In the genomic region with DNA sequence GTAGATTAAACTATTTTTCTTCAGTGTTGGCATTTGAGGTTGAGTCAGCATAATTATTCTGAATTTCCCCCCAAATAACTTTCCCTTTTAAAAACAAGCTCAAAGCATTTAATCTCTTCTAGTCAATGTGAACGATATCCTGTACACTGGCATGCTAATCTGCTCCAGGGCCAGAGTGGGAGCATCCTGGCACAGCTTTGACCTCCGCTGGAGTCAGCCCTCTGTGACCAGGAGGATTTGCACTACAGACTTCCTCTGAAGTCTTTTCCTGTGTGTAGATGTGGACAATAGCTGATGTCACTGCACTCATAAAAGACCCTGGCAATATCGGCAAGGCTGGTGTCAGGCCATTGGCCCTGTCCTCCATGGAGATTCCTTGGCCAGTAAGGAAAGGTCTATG, we compare ENCODE assay signal across 24 cellular contexts.
"Had no signal": no experiment of that assay in that cellular context is flagged by ENCODE, and none has a peak within 500 bp of the region (broad histone marks: within the 10 kb centered on the region; RNA-seq: fewer than 3 reads in every experiment).

No MANE protein-coding gene starts in this region.

- H3K36me3 ChIP-seq: heart left ventricle, left lung, pancreas, tibial nerve, upper lobe of left lung, vagina had no signal

- H3K27ac Mint-ChIP-seq: immature natural killer cell; naive thymus-derived CD8-positive, alpha-beta T cell; nephron progenitor cell; stimulated activated memory B cell treated with anti-CD40 and anti-IgM and Interleukin-4, amounts not matched to agents 10 μg/mL and 1 μg/mL and 100 μg/mL, for 72 hours; stimulated activated naive CD8-positive, alpha-beta T cell treated with anti-CD3 and anti-CD28 coated beads, Interleukin-15, amount 100 ng/mL, for 72 hours had no signal

- H3K36me3 Mint-ChIP-seq: immature natural killer cell; naive thymus-derived CD8-positive, alpha-beta T cell; stimulated activated memory B cell treated with anti-CD40 and anti-IgM and Interleukin-4, amounts not matched to agents 10 μg/mL and 1 μg/mL and 100 μg/mL, for 72 hours had no signal

- H3K27me3 Mint-ChIP-seq: naive thymus-derived CD8-positive, alpha-beta T cell; stimulated activated memory B cell treated with anti-CD40 and anti-IgM and Interleukin-4, amounts not matched to agents 10 μg/mL and 1 μg/mL and 100 μg/mL, for 72 hours; stimulated activated naive CD8-positive, alpha-beta T cell treated with anti-CD3 and anti-CD28 coated beads, Interleukin-15, amount 100 ng/mL, for 72 hours had no signal

- H3K4me1 Mint-ChIP-seq: immature natural killer cell; naive thymus-derived CD8-positive, alpha-beta T cell; nephron progenitor cell; stimulated activated memory B cell treated with anti-CD40 and anti-IgM and Interleukin-4, amounts not matched to agents 10 μg/mL and 1 μg/mL and 100 μg/mL, for 72 hours; stimulated activated naive CD8-positive, alpha-beta T cell treated with anti-CD3 and anti-CD28 coated beads, Interleukin-15, amount 100 ng/mL, for 72 hours had no signal

- H3K4me1 ChIP-seq: heart left ventricle, left lung, pancreas, psoas muscle, tibial nerve, upper lobe of left lung, vagina had no signal

- ATAC-seq: heart left ventricle; left colon; left lung; naive thymus-derived CD8-positive, alpha-beta T cell; pancreas; psoas muscle; right cardiac atrium; sciatic nerve; stimulated activated memory B cell treated with anti-CD40 and anti-IgM and Interleukin-4, amounts not matched to agents 10 μg/mL and 1 μg/mL and 100 μg/mL, for 72 hours; stimulated activated naive CD8-positive, alpha-beta T cell treated with anti-CD3 and anti-CD28 coated beads, Interleukin-15, amount 100 ng/mL, for 72 hours had no signal

- H3K9me3 Mint-ChIP-seq: nephron progenitor cell; stimulated activated memory B cell treated with anti-CD40 and anti-IgM and Interleukin-4, amounts not matched to agents 10 μg/mL and 1 μg/mL and 100 μg/mL, for 72 hours had no signal

- H3K4me3 Mint-ChIP-seq: immature natural killer cell; naive thymus-derived CD8-positive, alpha-beta T cell; nephron progenitor cell; stimulated activated memory B cell treated with anti-CD40 and anti-IgM and Interleukin-4, amounts not matched to agents 10 μg/mL and 1 μg/mL and 100 μg/mL, for 72 hours; stimulated activated naive CD8-positive, alpha-beta T cell treated with anti-CD3 and anti-CD28 coated beads, Interleukin-15, amount 100 ng/mL, for 72 hours had no signal

- H3K27me3 ChIP-seq: heart left ventricle, left lung, pancreas, tibial nerve, upper lobe of left lung, vagina had no signal

- H3K4me3 ChIP-seq: heart left ventricle, left lung, lung, pancreas, psoas muscle, skin epidermis, tibial nerve, upper lobe of left lung, vagina had no signal

- H3K9me3 ChIP-seq: heart left ventricle, left lung, pancreas, psoas muscle, tibial nerve, upper lobe of left lung, vagina had no signal

- DNase-seq: heart left ventricle; hypothalamus; immature natural killer cell; kidney; left colon; left lung; naive thymus-derived CD8-positive, alpha-beta T cell; nephron progenitor cell; nucleus accumbens; pancreas; psoas muscle; right cardiac atrium; stimulated activated CD4-positive, alpha-beta T cell treated with anti-CD3 and anti-CD28 coated beads, Interleukin-4, amount 100 ng/mL, for 4 hours; stimulated activated CD8-positive, alpha-beta memory T cell treated with anti-CD3 and anti-CD28 coated beads, Interleukin-4, amount 100 ng/mL, for 48 hours; stimulated activated naive CD4-positive, alpha-beta T cell treated with Interleukin-2 at 50 U/mL for 16 hours; stimulated activated naive CD8-positive, alpha-beta T cell treated with anti-CD3 and anti-CD28 coated beads, Interleukin-15, amount 100 ng/mL, for 72 hours; substantia nigra; upper lobe of left lung had no signal

- H3K27ac ChIP-seq: heart left ventricle, left lung, pancreas, psoas muscle, skin epidermis, tibial nerve, upper lobe of left lung, vagina had no signal
